11 cellular contexts compared by ENCODE assay signal in the genomic region with DNA sequence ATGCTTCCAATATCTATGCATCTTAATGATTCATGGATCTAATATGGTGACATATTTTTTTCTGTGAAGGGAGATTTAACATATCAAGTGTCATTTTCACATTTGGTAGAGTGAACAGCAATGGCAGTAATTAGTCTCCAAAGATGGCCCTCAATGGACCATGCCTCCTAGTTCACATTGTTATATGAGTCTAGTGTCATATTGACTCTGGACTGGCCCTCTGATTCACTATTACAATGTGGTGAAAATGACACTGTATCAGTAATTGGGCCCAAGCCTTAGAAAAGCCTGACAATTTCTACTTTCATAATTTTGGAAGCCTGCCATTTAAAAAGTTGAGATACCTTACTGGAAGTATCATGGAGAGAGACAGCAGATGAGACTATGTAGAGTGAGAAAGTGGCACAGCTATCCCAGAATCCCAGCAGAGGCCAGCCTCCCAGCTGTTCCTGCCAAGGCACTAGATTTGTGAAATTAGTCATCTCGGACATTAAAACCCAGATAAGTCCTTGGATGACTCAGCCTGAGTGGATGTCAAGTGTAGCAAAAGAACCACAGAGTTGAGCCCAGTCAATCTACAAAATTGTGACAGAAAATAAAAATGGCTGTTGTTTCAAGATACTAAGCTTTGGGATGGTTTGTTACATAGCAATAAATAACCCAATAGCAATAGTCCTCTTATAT.
DNase-seq lines count a peak whose midpoint lies in the region; ATAC-seq and TF ChIP-seq lines count a peak whose summit lies in the region.
"Had no signal": no experiment of that assay in that cellular context is flagged by ENCODE, and none has a peak within 500 bp of the region (broad histone marks: within the 10 kb centered on the region; RNA-seq: fewer than 3 reads in every experiment).

No MANE protein-coding gene starts in this region.

- peaks cover 3% of the 10 kb centered on the region for H3K27me3 Mint-ChIP-seq in activated CD4-positive, alpha-beta T cell treated with anti-CD3 and anti-CD28 coated beads for 36 hours
- peaks cover 0 to 4% of the 10 kb centered on the region in 2 donors for H3K27me3 Mint-ChIP-seq in CD8-positive, alpha-beta memory T cell

- H3K36me3 ChIP-seq in adipocyte (ENCODE audit: control insufficient read depth, insufficient read depth, low read length, severe bottlenecking): no peaks in the 10 kb centered on the region
- no peaks in the 10 kb centered on the region for H3K36me3 ChIP-seq in left lung
- no peaks in the 10 kb centered on the region for H3K36me3 ChIP-seq in CD8-positive, alpha-beta memory T cell (ENCODE audit: insufficient read depth, low read length)
- H3K36me3 ChIP-seq: right atrium auricular region had no signal

- H3K4me1 ChIP-seq in adipocyte (ENCODE audit: control insufficient read depth, insufficient read depth, low read length) (peaks cover 3% of the 10 kb centered on the region), left lung (peaks cover 10 to 11% of the 10 kb centered on the region in 2 donors)
- no peaks in the 10 kb centered on the region for H3K4me1 ChIP-seq in CD8-positive, alpha-beta memory T cell (ENCODE audit: insufficient read depth, low read length)

- no peak overlapping the region for H3K4me3 ChIP-seq in adipocyte (ENCODE audit: low read length)
- H3K4me3 ChIP-seq in left lung: no peak overlapping the region
- no peak overlapping the region for H3K4me3 ChIP-seq in CD8-positive, alpha-beta memory T cell (ENCODE audit: low read length)
- H3K4me3 ChIP-seq: right atrium auricular region had no signal

- peak; percentile 62 for ATAC-seq in left lung
- no peak for ATAC-seq in activated CD4-positive, alpha-beta T cell treated with anti-CD3 and anti-CD28 coated beads for 36 hours

- no peak overlapping the region for H3K4me3 Mint-ChIP-seq in activated CD4-positive, alpha-beta T cell treated with anti-CD3 and anti-CD28 coated beads for 36 hours
- no peak overlapping the region for H3K4me3 Mint-ChIP-seq in CD8-positive, alpha-beta memory T cell

- H3K9me3 ChIP-seq in adipocyte (ENCODE audit: control insufficient read depth, low read length): peaks cover 3% of the 10 kb centered on the region
- no peaks in the 10 kb centered on the region for H3K9me3 ChIP-seq in left lung
- no peaks in the 10 kb centered on the region for H3K9me3 ChIP-seq in CD8-positive, alpha-beta memory T cell (ENCODE audit: low read length)
- H3K9me3 ChIP-seq: right atrium auricular region had no signal

- H3K4me1 Mint-ChIP-seq in activated CD4-positive, alpha-beta T cell treated with anti-CD3 and anti-CD28 coated beads for 36 hours: no peaks in the 10 kb centered on the region
- no peaks in the 10 kb centered on the region for H3K4me1 Mint-ChIP-seq in CD8-positive, alpha-beta memory T cell

- TF ChIP-seq CTCF in left lung (IDR thresholded peaks at IDR 0.05): no peak

- POLR2A ChIA-PET in activated CD4-positive, alpha-beta T cell treated with anti-CD3 and anti-CD28 coated beads for 36 hours (lab: Charles Lee): no interaction called here
- POLR2A ChIA-PET in CD8-positive, alpha-beta memory T cell (lab: Charles Lee): no interaction called here

- H3K27ac ChIP-seq in left lung: peak overlapping the region in 1 of 2 donors; percentile 46
- H3K27ac ChIP-seq in CD8-positive, alpha-beta memory T cell (ENCODE audit: low read depth, low read length): no peak overlapping the region
- H3K27ac ChIP-seq: right atrium auricular region had no signal

- DNase-seq in EH (ENCODE audit: low read depth) (peak; percentile 55), HPDE6-E6E7 (ENCODE audit: extremely low spot score) (peak; percentile 60), adipocyte (ENCODE audit: low read depth) (peak; percentile 7), left lung (no peak), NCI-H1417 treated with DMSO at 0.1 percent for 48 hours (lab: John Stamatoyannopoulos, UW) (no peak), retina (no peak)
- no peak for DNase-seq in activated CD4-positive, alpha-beta T cell treated with anti-CD3 and anti-CD28 coated beads for 36 hours
- DNase-seq in CD8-positive, alpha-beta memory T cell: no peak
- DNase-seq: activated effector memory CD4-positive, alpha-beta T cell treated with anti-CD3 and anti-CD28 coated beads, Interleukin-2, amount 50 U/mL, for 16 hours; left cardiac atrium had no signal

- no peaks in the 10 kb centered on the region for H3K27me3 ChIP-seq in adipocyte (replicated peaks; ENCODE audit: control insufficient read depth, insufficient read depth, low read length)
- H3K27me3 ChIP-seq in left lung: no peaks in the 10 kb centered on the region
- H3K27me3 ChIP-seq in CD8-positive, alpha-beta memory T cell (ENCODE audit: insufficient read depth, low read length, poor library complexity, severe bottlenecking): no peaks in the 10 kb centered on the region
- H3K27me3 ChIP-seq: right atrium auricular region had no signal

- CTCF ChIA-PET in activated CD4-positive, alpha-beta T cell treated with anti-CD3 and anti-CD28 coated beads for 36 hours (lab: Charles Lee): interaction anchor here (1.5 kb wide), 1 partner anchor 11 kb away, joined by 6 read pairs; no protein-coding TSS in a partner anchor
- CTCF ChIA-PET in CD8-positive, alpha-beta memory T cell (lab: Charles Lee): interaction anchor here (1.3 kb wide), 1 partner anchor 11 kb away, joined by 5 read pairs; no protein-coding TSS in a partner anchor

- intact Hi-C loops in left lung (cut with DNase I): no loop called here
- intact Hi-C loops in activated CD4-positive, alpha-beta T cell treated with anti-CD3 and anti-CD28 coated beads for 36 hours (cut with DNase I, micrococcal nuclease): no loop called here

- no peak overlapping the region for H3K27ac Mint-ChIP-seq in activated CD4-positive, alpha-beta T cell treated with anti-CD3 and anti-CD28 coated beads for 36 hours
- H3K27ac Mint-ChIP-seq in CD8-positive, alpha-beta memory T cell: no peak overlapping the region

- H3K36me3 Mint-ChIP-seq in activated CD4-positive, alpha-beta T cell treated with anti-CD3 and anti-CD28 coated beads for 36 hours (ENCODE audit: low read depth): no peaks in the 10 kb centered on the region
- H3K36me3 Mint-ChIP-seq in CD8-positive, alpha-beta memory T cell: no peaks in the 10 kb centered on the region

- H3K9me3 Mint-ChIP-seq in activated CD4-positive, alpha-beta T cell treated with anti-CD3 and anti-CD28 coated beads for 36 hours (ENCODE audit: low read depth): no peaks in the 10 kb centered on the region
- no peaks in the 10 kb centered on the region for H3K9me3 Mint-ChIP-seq in CD8-positive, alpha-beta memory T cell

- H3K9ac ChIP-seq in adipocyte (ENCODE audit: low read length): no peak overlapping the region

Comparison
In these comparisons a context has a peak if more than half of its experiments do, and no peak if none do; other contexts are left out.
1. DNase-seq: peak in EH (single experiment), HPDE6-E6E7 (single experiment) and adipocyte (single experiment); none in left lung (0 of 2), activated CD4-positive, alpha-beta T cell treated with anti-CD3 and anti-CD28 coated beads for 36 hours (single experiment), NCI-H1417 treated with DMSO at 0.1 percent for 48 hours (single experiment), retina (single experiment) and CD8-positive, alpha-beta memory T cell (0 of 5).